17 cellular contexts compared by ENCODE assay signal in genomic region chr6:25036461-25036860, GRCh38.
DNase-seq lines count a peak whose midpoint lies in the region; ATAC-seq and TF ChIP-seq lines count a peak whose summit lies in the region.
"Had no signal": no experiment of that assay in that cellular context is flagged by ENCODE, and none has a peak within 500 bp of the region (broad histone marks: within the 10 kb centered on the region; RNA-seq: fewer than 3 reads in every experiment).

No MANE protein-coding gene starts in this region.

- CTCF ChIA-PET in activated CD4-positive, alpha-beta T cell treated with anti-CD3 and anti-CD28 coated beads, Interleukin-2, amount 10 ng/mL, durations not matched to agents 7 days and 5 days (lab: Charles Lee), result interaction anchor here (0.6 to 6.6 kb wide), 15 partner anchors 9 to 456 kb away, joined by 3 to 68 read pairs (median 4); no protein-coding TSS in a partner anchor

- H3K79me2 ChIP-seq in Karpas-422 (ENCODE audit: low read length), result peaks cover 96% of the 10 kb centered on the region

- whole genome bisulfite sequencing in body of pancreas, 2 donors, result 94 to 100% methylated on average over 3 of the region's 3 CpGs
- 94 to 97% methylated on average over 3 of the region's 3 CpGs for WGBS in tibial nerve, 2 donors

- no peaks in the 10 kb centered on the region for H4K20me1 ChIP-seq in Karpas-422 (ENCODE audit: insufficient read depth, low read depth, low read length)

- POLR2A ChIA-PET in activated CD4-positive, alpha-beta T cell treated with anti-CD3 and anti-CD28 coated beads, Interleukin-2, amount 10 ng/mL, durations not matched to agents 7 days and 5 days (lab: Charles Lee), result interaction anchor here (0.9 kb wide), 1 partner anchor 9 kb away, joined by 5 read pairs; no protein-coding TSS in a partner anchor
- POLR2A ChIA-PET in activated naive CD8-positive, alpha-beta T cell treated with anti-CD3 and anti-CD28 coated beads, Interleukin-2, amount 10 ng/mL, durations not matched to agents 7 days and 5 days (lab: Charles Lee), result interaction anchor here (0.7 to 2.8 kb wide), 4 partner anchors 9 to 315 kb away, joined by 3 to 14 read pairs (median 6); no protein-coding TSS in a partner anchor

- no peak for TF ChIP-seq EP300 in tibial nerve (IDR thresholded peaks at IDR 0.05)

- no peaks in the 10 kb centered on the region for H3K9me2 ChIP-seq in Karpas-422 (replicated peaks; ENCODE audit: insufficient read depth, low read length)

- H3K27me3 Mint-ChIP-seq in activated CD4-positive, alpha-beta T cell treated with anti-CD3 and anti-CD28 coated beads, Interleukin-2, amount 10 ng/mL, durations not matched to agents 7 days and 5 days, result no peaks in the 10 kb centered on the region
- no peaks in the 10 kb centered on the region for H3K27me3 Mint-ChIP-seq in activated naive CD8-positive, alpha-beta T cell treated with anti-CD3 and anti-CD28 coated beads, Interleukin-2, amount 10 ng/mL, durations not matched to agents 7 days and 5 days

- peak overlapping the region; percentile 82 for H3K4me2 ChIP-seq in Karpas-422 (ENCODE audit: low read depth, low read length, poor library complexity, severe bottlenecking)

- no peak for ATAC-seq in activated naive CD8-positive, alpha-beta T cell treated with anti-CD3 and anti-CD28 coated beads, Interleukin-2, amount 10 ng/mL, durations not matched to agents 7 days and 5 days (ENCODE audit: low read depth)
- no peak for ATAC-seq in body of pancreas
- ATAC-seq: gastrocnemius medialis, left ventricle myocardium superior had no signal

- TF ChIP-seq CTCF in neutrophil (IDR thresholded peaks at IDR 0.05), result no peak
- TF ChIP-seq CTCF in body of pancreas (IDR thresholded peaks at IDR 0.05), result no peak
- TF ChIP-seq CTCF in tibial nerve (IDR thresholded peaks at IDR 0.05), result no peak

- TF ChIP-seq POLR2A in body of pancreas (IDR thresholded peaks at IDR 0.05) (no peak), tibial nerve (IDR thresholded peaks at IDR 0.05) (no peak)

- H3K36me3 ChIP-seq in Karpas-422 (ENCODE audit: insufficient read depth, low read length), result peaks cover 22% of the 10 kb centered on the region
- H3K36me3 ChIP-seq in neutrophil, result no peaks in the 10 kb centered on the region
- H3K36me3 ChIP-seq in body of pancreas (replicated peaks in 1 of 2; ENCODE audit: insufficient read depth in 1 of 2, low read depth in 2 of 2), result no peaks in the 10 kb centered on the region
- H3K36me3 ChIP-seq in tibial nerve, result no peaks in the 10 kb centered on the region
- H3K36me3 ChIP-seq: gastrocnemius medialis had no signal

- peaks cover 5% of the 10 kb centered on the region for H3K9me3 Mint-ChIP-seq in activated CD4-positive, alpha-beta T cell treated with anti-CD3 and anti-CD28 coated beads, Interleukin-2, amount 10 ng/mL, durations not matched to agents 7 days and 5 days
- H3K9me3 Mint-ChIP-seq in activated naive CD8-positive, alpha-beta T cell treated with anti-CD3 and anti-CD28 coated beads, Interleukin-2, amount 10 ng/mL, durations not matched to agents 7 days and 5 days, result no peaks in the 10 kb centered on the region

- H3K27me3 ChIP-seq in Karpas-422 (ENCODE audit: low read length) (no peaks in the 10 kb centered on the region), neutrophil (no peaks in the 10 kb centered on the region), body of pancreas (no peaks in the 10 kb centered on the region), tibial nerve (no peaks in the 10 kb centered on the region)
- H3K27me3 ChIP-seq: gastrocnemius medialis had no signal

- H3K36me3 Mint-ChIP-seq in activated CD4-positive, alpha-beta T cell treated with anti-CD3 and anti-CD28 coated beads, Interleukin-2, amount 10 ng/mL, durations not matched to agents 7 days and 5 days (ENCODE audit: low read depth), result peaks cover 16% of the 10 kb centered on the region
- H3K36me3 Mint-ChIP-seq in activated naive CD8-positive, alpha-beta T cell treated with anti-CD3 and anti-CD28 coated beads, Interleukin-2, amount 10 ng/mL, durations not matched to agents 7 days and 5 days, result peaks cover 14% of the 10 kb centered on the region

- no peak for DNase-seq in activated CD4-positive, alpha-beta T cell treated with anti-CD3 and anti-CD28 coated beads, Interleukin-2, amount 10 ng/mL, durations not matched to agents 7 days and 5 days
- DNase-seq in activated CD4-positive, alpha-beta T cell treated with anti-CD3 and anti-CD28 coated beads, Interleukin-2, amount 50 U/mL, for 48 hours, result no peak
- DNase-seq in Karpas-422 (no peak), body of pancreas (no peak), tibial nerve (ENCODE audit: low spot score in 2 of 2) (no peak), DMS53 (lab: John Stamatoyannopoulos, UW) (no peak)
- DNase-seq in activated naive CD8-positive, alpha-beta T cell treated with anti-CD3 and anti-CD28 coated beads, Interleukin-2, amount 10 ng/mL, durations not matched to agents 7 days and 5 days, result no peak
- DNase-seq: activated CD4-positive, alpha-beta T cell treated with anti-CD3 and anti-CD28 coated beads for 1 hour; activated effector memory CD4-positive, alpha-beta T cell treated with Interleukin-2 at 50 U/mL for 16 hours; gastrocnemius medialis; GOT3; left ventricle myocardium superior; NCI-H1436 had no signal

- H3K4me1 Mint-ChIP-seq in activated CD4-positive, alpha-beta T cell treated with anti-CD3 and anti-CD28 coated beads, Interleukin-2, amount 10 ng/mL, durations not matched to agents 7 days and 5 days, result peaks cover 73% of the 10 kb centered on the region
- peaks cover 65% of the 10 kb centered on the region for H3K4me1 Mint-ChIP-seq in activated naive CD8-positive, alpha-beta T cell treated with anti-CD3 and anti-CD28 coated beads, Interleukin-2, amount 10 ng/mL, durations not matched to agents 7 days and 5 days

- peak overlapping the region; percentile 58 for H3K9ac ChIP-seq in Karpas-422 (ENCODE audit: low read length)

- H2AFZ ChIP-seq in Karpas-422 (ENCODE audit: low read length), result no peak overlapping the region

- peaks cover 75% of the 10 kb centered on the region for H3K4me1 ChIP-seq in Karpas-422 (ENCODE audit: low read length)
- H3K4me1 ChIP-seq in neutrophil (ENCODE audit: control insufficient read depth in 1 of 2, insufficient read depth in 1 of 2, low read depth in 1 of 2, low read length in 1 of 2), result peaks cover 22 to 32% of the 10 kb centered on the region in 2 experiments
- H3K4me1 ChIP-seq in body of pancreas, result peaks cover 4% of the 10 kb centered on the region
- peaks cover 0 to 14% (median 2%) of the 10 kb centered on the region in 4 donors for H3K4me1 ChIP-seq in tibial nerve
- H3K4me1 ChIP-seq: gastrocnemius medialis had no signal

- peaks cover 5% of the 10 kb centered on the region; the same call in 1 of the 2 replicates for H3K9me3 ChIP-seq in Karpas-422 (ENCODE audit: low read length)
- no peaks in the 10 kb centered on the region for H3K9me3 ChIP-seq in neutrophil
- no peaks in the 10 kb centered on the region for H3K9me3 ChIP-seq in body of pancreas
- peaks cover 0 to 6% (median 0%) of the 10 kb centered on the region in 4 donors for H3K9me3 ChIP-seq in tibial nerve
- H3K9me3 ChIP-seq: gastrocnemius medialis had no signal

- peak overlapping the region; percentile 64; the same call in 1 of the 2 replicates for H3K4me3 ChIP-seq in Karpas-422 (ENCODE audit: low read length)
- no peak overlapping the region for H3K4me3 ChIP-seq in neutrophil (ENCODE audit: low read depth in 1 of 2, low read length in 1 of 2)
- H3K4me3 ChIP-seq in body of pancreas, result no peak overlapping the region
- H3K4me3 ChIP-seq in tibial nerve, result no peak overlapping the region
- H3K4me3 ChIP-seq: gastrocnemius medialis had no signal

- H3K27ac ChIP-seq in Karpas-422 (ENCODE audit: low read length) (peak overlapping the region; percentile 77), neutrophil (peak overlapping the region; percentile 61), body of pancreas (no peak overlapping the region), tibial nerve (no peak overlapping the region)
- H3K27ac ChIP-seq: gastrocnemius medialis, HL-60, RWPE1 had no signal

- peak overlapping the region; percentile 89 for H3K27ac Mint-ChIP-seq in activated CD4-positive, alpha-beta T cell treated with anti-CD3 and anti-CD28 coated beads, Interleukin-2, amount 10 ng/mL, durations not matched to agents 7 days and 5 days
- H3K27ac Mint-ChIP-seq in activated naive CD8-positive, alpha-beta T cell treated with anti-CD3 and anti-CD28 coated beads, Interleukin-2, amount 10 ng/mL, durations not matched to agents 7 days and 5 days, result peak overlapping the region; percentile 91

- intact Hi-C loops in body of pancreas (cut with DNase I), result no loop called here

- peak overlapping the region; percentile 72 for H3K4me3 Mint-ChIP-seq in activated CD4-positive, alpha-beta T cell treated with anti-CD3 and anti-CD28 coated beads, Interleukin-2, amount 10 ng/mL, durations not matched to agents 7 days and 5 days
- no peak overlapping the region for H3K4me3 Mint-ChIP-seq in activated naive CD8-positive, alpha-beta T cell treated with anti-CD3 and anti-CD28 coated beads, Interleukin-2, amount 10 ng/mL, durations not matched to agents 7 days and 5 days
- H3K4me3 Mint-ChIP-seq: nephron had no signal

Comparison
In these comparisons a context has a peak if more than half of its experiments do, and no peak if none do; other contexts are left out.
1. H3K27ac ChIP-seq: peak in Karpas-422 (single experiment) and neutrophil (single experiment); none in body of pancreas (0 of 4) and tibial nerve (0 of 4).